ENCODE assay signal across 9 cellular contexts in genomic region chr17:7476474-7476873, GRCh38. TPM values are rescaled to one million over a fixed set of nuclear protein-coding genes. Genes with fewer than 3 reads are reported as not detected.
A peak's percentile ranks its signal among the peaks of the same experiment; 100 is the strongest.
DNase-seq lines count a peak whose midpoint lies in the region; ATAC-seq and TF ChIP-seq lines count a peak whose summit lies in the region.
"Had no signal": no experiment of that assay in that cellular context is flagged by ENCODE, and none has a peak within 500 bp of the region (broad histone marks: within the 10 kb centered on the region; RNA-seq: fewer than 3 reads in every experiment).

No MANE protein-coding gene starts in this region.

- CTCF ChIA-PET in HCT116 (lab: Charles Lee) = interaction anchor here (1.8 kb wide), 1 partner anchor 40 kb away, joined by 7 read pairs; no protein-coding TSS in a partner anchor
- CTCF ChIA-PET in activated CD8-positive, alpha-beta T cell treated with anti-CD3 and anti-CD28 coated beads for 36 hours (lab: Charles Lee) = interaction anchor here (0.8 to 6.6 kb wide), 5 partner anchors 9 to 120 kb away, joined by 3 to 49 read pairs (median 7); partner anchors contain the start of gene TMEM102

- peak overlapping the region; percentile 100 for H3K4me2 ChIP-seq in HCT116 (ENCODE audit: low read length)

- H3K9me3 ChIP-seq in HCT116 (ENCODE audit: control insufficient read depth in 1 of 2, insufficient read depth in 1 of 2, low read depth in 1 of 2, low read length in 2 of 2) (no peaks in the 10 kb centered on the region), gastroesophageal sphincter (no peaks in the 10 kb centered on the region)

- BruUV-seq in HCT116 (replicated peaks; lab: Mats Ljungman, UMichigan) = no TSS peak

- TF ChIP-seq POLR2A in HCT116 (IDR thresholded peaks at IDR 0.05; ENCODE audit: borderline replicate concordance, extremely low read depth, insufficient read depth, insufficient read length) (no peak), gastroesophageal sphincter (IDR thresholded peaks at IDR 0.05) (no peak)

- H4K20me1 ChIP-seq in HCT116 (ENCODE audit: insufficient read depth) = no peaks in the 10 kb centered on the region

- H3K27me3 ChIP-seq in HCT116 (ENCODE audit: insufficient read depth, low read length) (no peaks in the 10 kb centered on the region), gastroesophageal sphincter (no peaks in the 10 kb centered on the region)

- TF ChIP-seq CTCF in HCT116 (IDR thresholded peaks at IDR 0.05 in 2 of 3, conservative IDR thresholded peaks at IDR 0.05 in 1 of 3; ENCODE audit: borderline replicate concordance in 1 of 3, insufficient read depth in 1 of 3, low read depth in 2 of 3, low read length in 2 of 3) (no peak), gastroesophageal sphincter (IDR thresholded peaks at IDR 0.05) (no peak)
- no peak for TF ChIP-seq CTCF in activated CD8-positive, alpha-beta T cell treated with anti-CD3 and anti-CD28 coated beads for 36 hours (IDR thresholded peaks at IDR 0.05)

- no peaks in the 10 kb centered on the region for H3K9me2 ChIP-seq in HCT116 (ENCODE audit: insufficient read depth)

- H3K36me3 ChIP-seq in HCT116 (ENCODE audit: control insufficient read depth in 1 of 2, insufficient read depth in 2 of 2, low read length in 2 of 2) = no peaks in the 10 kb centered on the region
- no peaks in the 10 kb centered on the region for H3K36me3 ChIP-seq in gastroesophageal sphincter

- peaks cover 54% of the 10 kb centered on the region for H3K4me1 Mint-ChIP-seq in activated CD8-positive, alpha-beta T cell treated with anti-CD3 and anti-CD28 coated beads for 36 hours (ENCODE audit: low read depth)
- peaks cover 74% of the 10 kb centered on the region for H3K4me1 Mint-ChIP-seq in stimulated activated naive CD8-positive, alpha-beta T cell treated with anti-CD3 and anti-CD28 coated beads, Interleukin-15, amount 100 ng/mL, for 72 hours

- H3K9me3 Mint-ChIP-seq in activated CD8-positive, alpha-beta T cell treated with anti-CD3 and anti-CD28 coated beads for 36 hours = no peaks in the 10 kb centered on the region
- no peaks in the 10 kb centered on the region for H3K9me3 Mint-ChIP-seq in stimulated activated naive CD8-positive, alpha-beta T cell treated with anti-CD3 and anti-CD28 coated beads, Interleukin-15, amount 100 ng/mL, for 72 hours

- no peak for DNase-seq in HCT116 (ENCODE audit: low read depth, low spot score)
- DNase-seq in activated CD8-positive, alpha-beta T cell treated with anti-CD3 and anti-CD28 coated beads for 36 hours = no peak
- DNase-seq in stimulated activated naive CD8-positive, alpha-beta T cell treated with anti-CD3 and anti-CD28 coated beads, Interleukin-15, amount 100 ng/mL, for 72 hours = no peak
- no peak for DNase-seq in ureter (ENCODE audit: low spot score)
- no peak for DNase-seq in NCI-H1436 treated with DMSO at 0.1 percent for 48 hours (lab: John Stamatoyannopoulos, UW)
- DNase-seq: GOT3, NCI-H774 had no signal

- TF ChIP-seq EP300 in gastroesophageal sphincter (IDR thresholded peaks at IDR 0.05) = no peak

- H3K27ac ChIP-seq in HCT116 (ENCODE audit: low read depth, low read length) (peak overlapping the region; percentile 22; the same call in 1 of the 2 replicates), gastroesophageal sphincter (peak overlapping the region; percentile 39 to 100 (median 100))

- H3K4me3 ChIP-seq in HCT116 (replicated peaks in 1 of 2; ENCODE audit: low read depth in 1 of 2, low read length in 2 of 2) (no peak overlapping the region), gastroesophageal sphincter (peak overlapping the region in 1 of 2 donors; percentile 100)

- peaks cover 25 to 52% of the 10 kb centered on the region in 2 experiments for H3K4me1 ChIP-seq in HCT116 (ENCODE audit: control insufficient read depth in 1 of 2, insufficient read depth in 2 of 2, low read length in 2 of 2)
- peaks cover 4 to 87% (median 36%) of the 10 kb centered on the region in 3 donors for H3K4me1 ChIP-seq in gastroesophageal sphincter

- no peaks in the 10 kb centered on the region for H3K27me3 Mint-ChIP-seq in activated CD8-positive, alpha-beta T cell treated with anti-CD3 and anti-CD28 coated beads for 36 hours
- H3K27me3 Mint-ChIP-seq in stimulated activated naive CD8-positive, alpha-beta T cell treated with anti-CD3 and anti-CD28 coated beads, Interleukin-15, amount 100 ng/mL, for 72 hours = no peaks in the 10 kb centered on the region

- POLR2A ChIA-PET in HCT116 (lab: Charles Lee) = interaction anchor here (0.9 to 1.6 kb wide), 2 partner anchors 8 to 31 kb away, joined by 3 to 7 read pairs; partner anchors contain the start of gene POLR2A
- POLR2A ChIA-PET in activated CD8-positive, alpha-beta T cell treated with anti-CD3 and anti-CD28 coated beads for 36 hours (lab: Charles Lee) = interaction anchor here (0.6 to 8.1 kb wide), 14 partner anchors 9 to 210 kb away, joined by 3 to 122 read pairs (median 5); partner anchors contain the start of genes FGF11 and TMEM102

- peak overlapping the region; percentile 93 for H3K27ac Mint-ChIP-seq in activated CD8-positive, alpha-beta T cell treated with anti-CD3 and anti-CD28 coated beads for 36 hours
- peak overlapping the region; percentile 0 to 82 for H3K27ac Mint-ChIP-seq in stimulated activated naive CD8-positive, alpha-beta T cell treated with anti-CD3 and anti-CD28 coated beads, Interleukin-15, amount 100 ng/mL, for 72 hours

- ATAC-seq in HCT116 = peak; percentile 44; the same call in 1 of the 2 replicates
- ATAC-seq in activated CD8-positive, alpha-beta T cell treated with anti-CD3 and anti-CD28 coated beads for 36 hours = no peak
- no peak for ATAC-seq in gastroesophageal sphincter
- no peak for ATAC-seq in stimulated activated naive CD8-positive, alpha-beta T cell treated with anti-CD3 and anti-CD28 coated beads, Interleukin-15, amount 100 ng/mL, for 72 hours
- ATAC-seq in GM19328 (IDR thresholded peaks at IDR 0.05; ENCODE audit: unreplicated experiment) = no peak

- RAD21 ChIA-PET in HCT116 (lab: Charles Lee; ENCODE audit: low non-redundant PET in 1 of 2, low total read pairs in 2 of 2, uncharacterized antibody in 2 of 2, unreplicated experiment in 2 of 2) = no interaction called here

- TF ChIP-seq RAD21 in HCT116 (IDR thresholded peaks at IDR 0.05; ENCODE audit: low read depth) = no peak

- peaks cover 20% of the 10 kb centered on the region for H3K36me3 Mint-ChIP-seq in activated CD8-positive, alpha-beta T cell treated with anti-CD3 and anti-CD28 coated beads for 36 hours (ENCODE audit: low read depth)

- H3K79me2 ChIP-seq in HCT116 (ENCODE audit: insufficient read depth, low read length) = peaks cover 36% of the 10 kb centered on the region

- intact Hi-C loops in HCT116 (cut with micrococcal nuclease) = no loop called here
- intact Hi-C loops in activated CD8-positive, alpha-beta T cell treated with anti-CD3 and anti-CD28 coated beads for 36 hours (cut with micrococcal nuclease) = no loop called here

- H3K4me3 Mint-ChIP-seq in activated CD8-positive, alpha-beta T cell treated with anti-CD3 and anti-CD28 coated beads for 36 hours = peak overlapping the region; percentile 96
- peak overlapping the region; percentile 89 to 99 for H3K4me3 Mint-ChIP-seq in stimulated activated naive CD8-positive, alpha-beta T cell treated with anti-CD3 and anti-CD28 coated beads, Interleukin-15, amount 100 ng/mL, for 72 hours

- no peak overlapping the region for H2AFZ ChIP-seq in HCT116 (ENCODE audit: low read depth, low read length, poor library complexity, severe bottlenecking)

- H3K9ac ChIP-seq in HCT116 (ENCODE audit: low read length) = peak overlapping the region; percentile 5; the same call in 1 of the 2 replicates

- 16 to 25% methylated on average over 2 to 3 of the region's 3 CpGs for WGBS in gastroesophageal sphincter (ENCODE audit: low coverage in 1 of 2), 2 donors

TF ChIP-seq in HCT116, 20 proteins besides CTCF, POLR2A, EP300 and RAD21 (continues in another document):
- no peak for TF ChIP-seq MAX (IDR thresholded peaks at IDR 0.05)
- no peak for TF ChIP-seq ZFX (IDR thresholded peaks at IDR 0.05)

RNA-seq across cellular contexts. Expression of gene ZBTB4, which starts 3.0 kb away (rescaled TPM):
- total RNA-seq in HCT116 (2021; ENCODE audit: unreplicated experiment) (17.1 TPM), gastroesophageal sphincter (100 to 1,000 TPM in 1 of 4 donors, 10 to 100 TPM in 3; 68.4 to 115 (median 80.2) TPM), ureter (65.5 TPM)
- 13.0 and 15.0 TPM in 2 replicates for polyA plus RNA-seq in HCT116 (2012)
- total RNA-seq in activated CD8-positive, alpha-beta T cell treated with anti-CD3 and anti-CD28 coated beads for 36 hours = 10 to 100 TPM; 24.3 to 24.6 TPM

RNA-seq across cellular contexts. Expression of gene SLC35G6, which starts 4.8 kb away (rescaled TPM):
- total RNA-seq in HCT116 (2021; ENCODE audit: unreplicated experiment) = not detected
- 0.12 and 0.22 TPM in 2 replicates for polyA plus RNA-seq in HCT116 (2012)
- total RNA-seq in activated CD8-positive, alpha-beta T cell treated with anti-CD3 and anti-CD28 coated beads for 36 hours = not detected
- total RNA-seq in gastroesophageal sphincter = not detected
- total RNA-seq in ureter = not detected

RNA-seq across cellular contexts. Expression of gene POLR2A, which starts 7.7 kb away (rescaled TPM):
- 205 TPM for total RNA-seq in HCT116 (2021; ENCODE audit: unreplicated experiment)
- 162 and 167 TPM in 2 replicates for polyA plus RNA-seq in HCT116 (2012)
- total RNA-seq in activated CD8-positive, alpha-beta T cell treated with anti-CD3 and anti-CD28 coated beads for 36 hours = 100 to 1,000 TPM; 219 to 223 TPM
- 10 to 100 TPM; 41.0 to 55.3 (median 47.3) TPM for total RNA-seq in gastroesophageal sphincter
- total RNA-seq in ureter = 151 TPM

RNA-seq across cellular contexts. Expression of gene CHRNB1, which starts 31.6 kb away (rescaled TPM):
- total RNA-seq in HCT116 (2021; ENCODE audit: unreplicated experiment) (10.4 TPM), gastroesophageal sphincter (10 to 100 TPM in 1 of 4 donors, 1 to 10 TPM in 3; 4.7 to 12.1 (median 8.1) TPM), ureter (6.8 TPM)
- 25.6 and 26.3 TPM in 2 replicates for polyA plus RNA-seq in HCT116 (2012)
- 10 to 100 TPM; 11.5 to 11.7 TPM for total RNA-seq in activated CD8-positive, alpha-beta T cell treated with anti-CD3 and anti-CD28 coated beads for 36 hours

RNA-seq across cellular contexts. Expression of gene FGF11, which starts 37.2 kb away (rescaled TPM):
- total RNA-seq in HCT116 (2021; ENCODE audit: unreplicated experiment) (6.1 TPM), gastroesophageal sphincter (1 to 10 TPM in 1 of 4 donors, under 1 TPM in 2, not detected in 1; 0.13 to 1.0 (median 0.42) TPM), ureter (3.5 TPM)
- 4.2 and 4.3 TPM in 2 replicates for polyA plus RNA-seq in HCT116 (2012)
- total RNA-seq in activated CD8-positive, alpha-beta T cell treated with anti-CD3 and anti-CD28 coated beads for 36 hours = 10 to 100 TPM; 16.5 to 16.6 TPM
